Comparison of ENCODE assay signal across 23 cellular contexts in genomic region chr6:112441607-112442006, GRCh38.
DNase-seq lines count a peak whose midpoint lies in the region; ATAC-seq and TF ChIP-seq lines count a peak whose summit lies in the region.
"Had no signal": no experiment of that assay in that cellular context is flagged by ENCODE, and none has a peak within 500 bp of the region (broad histone marks: within the 10 kb centered on the region; RNA-seq: fewer than 3 reads in every experiment).

No MANE protein-coding gene starts in this region.

- WGBS in body of pancreas, 2 donors = 26 to 38% methylated on average over 1 of the region's 1 CpG
- WGBS in thyroid gland, 2 donors = 31 to 48% methylated on average over 1 of the region's 1 CpG

- H3K36me3 ChIP-seq in body of pancreas (replicated peaks in 1 of 2; ENCODE audit: insufficient read depth in 1 of 2, low read depth in 2 of 2) (no peaks in the 10 kb centered on the region), thyroid gland (no peaks in the 10 kb centered on the region), right atrium auricular region (no peaks in the 10 kb centered on the region)
- H3K36me3 ChIP-seq: BLaER1 had no signal

- no peak overlapping the region for H3K4me3 Mint-ChIP-seq in activated CD8-positive, alpha-beta T cell treated with anti-CD3 and anti-CD28 coated beads for 36 hours
- H3K4me3 Mint-ChIP-seq: CD4-positive, alpha-beta T cell had no signal

- H3K27ac ChIP-seq in body of pancreas (peak overlapping the region in 3 of 4 donors; percentile 20 to 54 (median 23)), thyroid gland (peak overlapping the region; percentile 68 to 87 (median 82)), right atrium auricular region (no peak overlapping the region)
- H3K27ac ChIP-seq: BLaER1 had no signal

- H3K4me1 ChIP-seq in body of pancreas (peaks cover 36% of the 10 kb centered on the region), thyroid gland (peaks cover 28 to 32% of the 10 kb centered on the region in 2 donors), right atrium auricular region (peaks cover 0 to 5% of the 10 kb centered on the region in 2 donors)
- H3K4me1 ChIP-seq: BLaER1 had no signal

- H3K4me3 ChIP-seq in LNCaP clone FGC (ENCODE audit: low read depth, low read length) (no peak overlapping the region), body of pancreas (no peak overlapping the region), thyroid gland (replicated peaks in 1 of 3) (no peak overlapping the region), right atrium auricular region (no peak overlapping the region)
- H3K4me3 ChIP-seq: BLaER1 had no signal

- H3K27ac Mint-ChIP-seq in activated CD8-positive, alpha-beta T cell treated with anti-CD3 and anti-CD28 coated beads for 36 hours = no peak overlapping the region
- H3K27ac Mint-ChIP-seq: CD4-positive, alpha-beta T cell had no signal

- H3K27me3 ChIP-seq in body of pancreas (no peaks in the 10 kb centered on the region), thyroid gland (no peaks in the 10 kb centered on the region), right atrium auricular region (no peaks in the 10 kb centered on the region)
- H3K27me3 ChIP-seq: BLaER1 had no signal

- POLR2A ChIA-PET in activated CD8-positive, alpha-beta T cell treated with anti-CD3 and anti-CD28 coated beads for 36 hours (lab: Charles Lee) = interaction anchor here (0.6 kb wide), 1 partner anchor 1047 kb away, joined by 3 read pairs; no protein-coding TSS in a partner anchor

- H3K27me3 Mint-ChIP-seq in activated CD8-positive, alpha-beta T cell treated with anti-CD3 and anti-CD28 coated beads for 36 hours = no peaks in the 10 kb centered on the region

- H3K9me3 ChIP-seq in body of pancreas = no peaks in the 10 kb centered on the region
- H3K9me3 ChIP-seq in thyroid gland = no peaks in the 10 kb centered on the region
- no peaks in the 10 kb centered on the region for H3K9me3 ChIP-seq in right atrium auricular region
- H3K9me3 ChIP-seq: BLaER1, Caco-2 had no signal

- TF ChIP-seq POLR2A in body of pancreas (IDR thresholded peaks at IDR 0.05) = no peak
- TF ChIP-seq POLR2A in thyroid gland (IDR thresholded peaks at IDR 0.05) = no peak

- CTCF ChIA-PET in activated CD8-positive, alpha-beta T cell treated with anti-CD3 and anti-CD28 coated beads for 36 hours (lab: Charles Lee) = no interaction called here

- TF ChIP-seq CTCF in LNCaP clone FGC (IDR thresholded peaks at IDR 0.05; ENCODE audit: control insufficient read depth, extremely low read depth, insufficient read depth) (no peak), body of pancreas (IDR thresholded peaks at IDR 0.05) (no peak), thyroid gland (IDR thresholded peaks at IDR 0.05) (no peak), right atrium auricular region (IDR thresholded peaks at IDR 0.05) (no peak)
- TF ChIP-seq CTCF in activated CD8-positive, alpha-beta T cell treated with anti-CD3 and anti-CD28 coated beads for 36 hours (IDR thresholded peaks at IDR 0.05) = no peak

- no peaks in the 10 kb centered on the region for H3K36me3 Mint-ChIP-seq in activated CD8-positive, alpha-beta T cell treated with anti-CD3 and anti-CD28 coated beads for 36 hours (ENCODE audit: low read depth)

- ATAC-seq in body of pancreas = peak; percentile 74
- no peak for ATAC-seq in activated CD8-positive, alpha-beta T cell treated with anti-CD3 and anti-CD28 coated beads for 36 hours
- ATAC-seq: HCT116 had no signal

- intact Hi-C loops in body of pancreas (cut with DNase I) (no loop called here), thyroid gland (cut with DNase I) (no loop called here)
- intact Hi-C loops in activated CD8-positive, alpha-beta T cell treated with anti-CD3 and anti-CD28 coated beads for 36 hours (cut with micrococcal nuclease) = no loop called here

- DNase-seq in LNCaP clone FGC (ENCODE audit: low read depth) (peak; percentile 85), body of pancreas (peak in 2 of 4 donors; percentile 5 to 43), fibroblast of the conjunctiva (ENCODE audit: low read depth) (peak; percentile 47), thyroid gland (no peak), right atrium auricular region (ENCODE audit: low spot score) (no peak), T1000 (lab: John Stamatoyannopoulos, UW) (no peak)
- DNase-seq in activated CD8-positive, alpha-beta T cell treated with anti-CD3 and anti-CD28 coated beads for 36 hours = no peak
- DNase-seq: ACHN; Caco-2; CD4-positive, alpha-beta T cell; DMS 273 treated with DMSO at 0.1 percent for 48 hours; DND-41; IMR-90; NCI-H1417; NCI-H1694 treated with DMSO at 0.1 percent for 48 hours; NCI-H2081 treated with DMSO at 0.1 percent for 48 hours; NCI-H2171 treated with DMSO at 0.1 percent for 48 hours; NCI-H524 treated with DMSO at 0.1 percent for 48 hours; NCI-H82; OCI-M1; Right ventricle myocardium superior had no signal

- no peaks in the 10 kb centered on the region for H3K4me1 Mint-ChIP-seq in activated CD8-positive, alpha-beta T cell treated with anti-CD3 and anti-CD28 coated beads for 36 hours (ENCODE audit: low read depth)

- H3K9me3 Mint-ChIP-seq in activated CD8-positive, alpha-beta T cell treated with anti-CD3 and anti-CD28 coated beads for 36 hours = no peaks in the 10 kb centered on the region
- H3K9me3 Mint-ChIP-seq: CD4-positive, alpha-beta T cell had no signal

Comparison
In these comparisons a context has a peak if more than half of its experiments do, and no peak if none do; other contexts are left out.
1. DNase-seq: peak in LNCaP clone FGC (single experiment) and fibroblast of the conjunctiva (single experiment); none in thyroid gland (0 of 2), right atrium auricular region (single experiment), T1000 (single experiment) and activated CD8-positive, alpha-beta T cell treated with anti-CD3 and anti-CD28 coated beads for 36 hours (single experiment).
2. H3K27ac ChIP-seq: peak in body of pancreas (3 of 4) and thyroid gland (3 of 3); none in right atrium auricular region (0 of 2).